Comparison of ENCODE assay signal across 11 cellular contexts in the genomic region with DNA sequence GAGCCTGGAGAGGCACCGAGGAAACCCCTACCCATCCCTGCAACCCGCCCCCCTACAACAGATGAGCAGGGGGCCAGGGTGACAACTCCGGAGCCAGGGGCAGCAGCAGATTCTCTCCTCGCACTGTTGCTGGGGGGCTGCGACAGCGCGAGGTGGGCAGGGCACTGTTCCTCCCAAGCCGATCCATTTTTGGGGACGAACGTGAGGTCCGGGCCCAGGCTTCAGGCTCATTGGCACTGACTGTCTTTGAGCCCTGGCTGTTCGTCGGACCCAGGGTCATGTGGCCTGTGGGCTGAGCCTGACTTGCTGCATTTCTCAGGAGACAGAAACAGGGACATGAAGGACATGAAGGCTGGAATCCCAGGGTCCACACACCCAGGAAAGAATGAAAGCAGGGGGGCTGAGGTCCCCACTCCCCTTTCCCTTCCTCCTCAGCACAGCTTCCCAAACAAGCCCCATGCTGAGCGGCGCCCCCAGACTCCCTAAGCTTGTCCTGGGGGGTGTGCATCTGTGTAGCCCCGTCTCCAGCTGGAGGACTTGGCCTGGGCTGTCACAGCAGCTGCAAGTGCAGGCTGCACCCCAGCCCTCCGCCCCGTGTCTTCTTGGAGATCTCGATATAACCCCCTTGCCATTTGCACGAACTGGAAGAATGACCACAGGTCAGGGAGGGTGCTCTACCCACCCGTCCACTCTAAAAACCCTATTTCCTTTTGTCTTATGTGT. TPM values are rescaled to one million over a fixed set of nuclear protein-coding genes. Genes with fewer than 3 reads are reported as not detected.
A peak's percentile ranks its signal among the peaks of the same experiment; 100 is the strongest.
DNase-seq lines count a peak whose midpoint lies in the region; ATAC-seq, FAIRE-seq and TF ChIP-seq lines count a peak whose summit lies in the region.
"Had no signal": no experiment of that assay in that cellular context is flagged by ENCODE, and none has a peak within 500 bp of the region (broad histone marks: within the 10 kb centered on the region; RNA-seq: fewer than 3 reads in every experiment).

No MANE protein-coding gene starts in this region.

- H3K27me3 ChIP-seq in WERI-Rb-1 (ENCODE audit: insufficient read depth, low read depth, severe bottlenecking) (no peaks in the 10 kb centered on the region), pancreas (no peaks in the 10 kb centered on the region)

- H3K36me3 Mint-ChIP-seq in glutamatergic neuron (ENCODE audit: unreplicated experiment): no peaks in the 10 kb centered on the region
- H3K36me3 Mint-ChIP-seq: CD8-positive, alpha-beta memory T cell had no signal

- no peak for FAIRE-seq in pancreas (lab: Jason Lieb, UNC)

- peaks cover 8% of the 10 kb centered on the region for H3K36me3 ChIP-seq in WERI-Rb-1
- no peaks in the 10 kb centered on the region for H3K36me3 ChIP-seq in pancreas

- WGBS in pancreas, 2 donors: 69 to 77% methylated on average over 21 of the region's 21 CpGs

- H3K9me3 ChIP-seq in WERI-Rb-1 (ENCODE audit: severe bottlenecking) (no peaks in the 10 kb centered on the region), pancreas (no peaks in the 10 kb centered on the region)

- no peak for TF ChIP-seq CTCF in AG10803 (conservative IDR thresholded peaks at IDR 0.05; ENCODE audit: low read length)
- no peak for TF ChIP-seq CTCF in WERI-Rb-1 (IDR thresholded peaks at IDR 0.05; ENCODE audit: low read depth, low read length)
- TF ChIP-seq CTCF in glutamatergic neuron (IDR thresholded peaks at IDR 0.05; ENCODE audit: partially characterized antibody, unreplicated experiment): no peak
- TF ChIP-seq CTCF in pancreas (IDR thresholded peaks at IDR 0.05): no peak

- DNase-seq in AG10803 (ENCODE audit: low read depth): no peak
- DNase-seq in WERI-Rb-1: no peak
- DNase-seq in glutamatergic neuron: no peak
- peak in 1 of 6 donors; percentile 51 for DNase-seq in pancreas
- DNase-seq in stimulated activated CD4-positive, alpha-beta T cell treated with anti-CD3 and anti-CD28 coated beads, Interleukin-4, amount 100 ng/mL, for 24 hours: no peak
- no peak for DNase-seq in ureter (ENCODE audit: low spot score)
- no peak for DNase-seq in left colon
- DNase-seq: activated CD4-positive, alpha-beta T cell treated with anti-CD3 and anti-CD28 coated beads, Interleukin-2, amount 50 U/mL, for 4 hours; NCI-H1694 treated with DMSO at 0.1 percent for 48 hours had no signal

- H3K4me3 ChIP-seq in AG10803 (ENCODE audit: low read length) (peak overlapping the region; percentile 55), WERI-Rb-1 (ENCODE audit: low read depth, low read length) (no peak overlapping the region), pancreas (no peak overlapping the region)

- peak overlapping the region; percentile 49 for H3K27ac ChIP-seq in WERI-Rb-1
- H3K27ac ChIP-seq in pancreas: peak overlapping the region; percentile 44 to 79 (median 72)

- intact Hi-C loops in pancreas (cut with DNase I): no loop called here
- intact Hi-C loops in left colon (cut with DNase I, micrococcal nuclease): no loop called here

- ATAC-seq in pancreas (no peak), HG02642 (IDR thresholded peaks at IDR 0.05; ENCODE audit: poor library complexity, unreplicated experiment) (no peak), left colon (no peak)

- H3K4me1 ChIP-seq in pancreas: peaks cover 4 to 11% (median 5%) of the 10 kb centered on the region in 3 donors

- peak overlapping the region; percentile 52 for H3K4me3 Mint-ChIP-seq in glutamatergic neuron (ENCODE audit: unreplicated experiment)
- H3K4me3 Mint-ChIP-seq: CD8-positive, alpha-beta memory T cell had no signal

- peaks cover 2% of the 10 kb centered on the region for H3K9me3 Mint-ChIP-seq in glutamatergic neuron (ENCODE audit: unreplicated experiment)
- H3K9me3 Mint-ChIP-seq: CD8-positive, alpha-beta memory T cell had no signal

- peaks cover 23% of the 10 kb centered on the region for H3K4me1 Mint-ChIP-seq in glutamatergic neuron (ENCODE audit: low read depth, unreplicated experiment)

- H3K27ac Mint-ChIP-seq in glutamatergic neuron (ENCODE audit: unreplicated experiment): peak overlapping the region; percentile 33
- H3K27ac Mint-ChIP-seq: CD8-positive, alpha-beta memory T cell had no signal

- H3K27me3 Mint-ChIP-seq in glutamatergic neuron (ENCODE audit: unreplicated experiment): peaks cover 11% of the 10 kb centered on the region

RNA-seq across cellular contexts. Expression of a gene that starts 18.7 kb away (rescaled TPM):
- total RNA-seq in glutamatergic neuron (ENCODE audit: unreplicated experiment) (6.4 TPM), pancreas (1 to 10 TPM in 5 of 6 donors, under 1 TPM in 1; 0.87 to 5.1 (median 2.7) TPM), ureter (5.2 TPM), left colon (1 to 10 TPM; 1.1 to 1.3 TPM)
- polyA plus RNA-seq in pancreas: 1 to 10 TPM in 1 of 2 donors, under 1 TPM in 1; 0.21 to 4.1 TPM
- total RNA-seq: CD8-positive, alpha-beta memory T cell had no signal
- polyA plus RNA-seq: CD8-positive, alpha-beta memory T cell had no signal

RNA-seq across cellular contexts. Expression of a gene that starts 40.9 kb away (rescaled TPM):
- 121 TPM for total RNA-seq in glutamatergic neuron (ENCODE audit: unreplicated experiment)
- 100 to 1,000 TPM in 1 of 6 donors, 10 to 100 TPM in 5; 39.9 to 128 (median 57.6) TPM for total RNA-seq in pancreas
- polyA plus RNA-seq in pancreas: 10 to 100 TPM; 22.2 to 42.7 TPM
- total RNA-seq in ureter: 118 TPM
- total RNA-seq in left colon: 100 to 1,000 TPM in 1 of 2 donors, 10 to 100 TPM in 1; 45.5 to 133 TPM

RNA-seq across cellular contexts. Expression of a gene that starts 43.7 kb away (rescaled TPM):
- total RNA-seq in glutamatergic neuron (ENCODE audit: unreplicated experiment) (45.3 TPM), pancreas (10 to 100 TPM; 31.2 to 58.3 (median 35.8) TPM), ureter (92.0 TPM), left colon (10 to 100 TPM; 35.7 to 45.1 TPM)
- polyA plus RNA-seq in pancreas: 10 to 100 TPM; 33.1 to 41.8 TPM
